ENCODE assay signal across 8 cellular contexts in the genomic region with DNA sequence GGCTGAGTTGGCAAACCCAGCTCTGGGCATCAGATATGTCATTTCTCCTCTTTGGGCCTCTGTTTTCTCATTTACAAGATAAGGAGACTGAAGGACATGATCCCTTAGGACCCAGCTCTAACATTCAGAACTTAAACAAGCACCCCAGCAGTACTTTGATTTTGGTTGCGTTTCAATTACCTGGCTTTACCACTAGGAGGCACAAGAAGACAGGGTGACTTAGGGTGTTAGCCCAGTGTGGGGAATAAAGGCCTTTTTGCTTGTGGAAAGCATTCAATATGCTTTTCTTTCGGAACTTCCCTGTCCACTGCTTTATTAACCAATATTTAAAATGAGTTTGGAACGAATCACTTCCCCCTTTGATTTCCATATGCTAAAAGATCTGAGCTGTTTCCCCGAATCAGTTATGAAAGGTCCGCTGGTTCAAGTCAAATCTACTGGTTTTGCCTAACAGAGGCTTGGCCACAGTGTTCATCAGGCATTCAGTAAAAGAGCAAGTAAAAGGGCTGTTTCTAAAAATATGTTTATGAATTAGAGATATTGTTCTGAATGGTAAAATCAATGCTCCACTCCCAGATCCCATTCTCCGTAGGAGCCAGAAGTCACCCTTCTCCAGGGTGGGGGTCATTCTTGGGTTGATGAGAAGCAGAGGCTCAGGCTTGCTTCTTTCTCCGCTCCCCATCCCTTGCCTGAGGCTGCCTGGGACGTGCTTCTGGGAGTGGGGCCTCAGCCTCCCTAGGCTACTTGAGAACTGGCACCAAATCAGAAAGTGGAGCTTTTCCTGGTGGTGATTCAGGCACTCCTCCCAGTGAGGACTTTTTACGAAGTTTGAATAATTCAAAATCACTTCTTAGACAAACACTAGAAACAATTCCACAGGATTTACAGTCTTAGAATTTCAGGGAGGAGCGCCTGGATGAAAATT.
A peak's percentile ranks its signal among the peaks of the same experiment; 100 is the strongest.
DNase-seq lines count a peak whose midpoint lies in the region; ATAC-seq, FAIRE-seq and TF ChIP-seq lines count a peak whose summit lies in the region.

No MANE protein-coding gene starts in this region.

- no peaks in the 10 kb centered on the region for H3K27me3 ChIP-seq in HepG2 (ENCODE audit: control insufficient read depth in 1 of 2, insufficient read depth in 2 of 2, low read length in 2 of 2)

- H3K4me3 Mint-ChIP-seq in Calu3 (ENCODE audit: low read depth, unreplicated experiment): no peak overlapping the region
- no peak overlapping the region for H3K4me3 Mint-ChIP-seq in dendritic cell treated with granulocyte-macrophage colony-stimulating factor and Interleukin-4, amounts not matched to agents 40 ng/mL and 50 ng/mL, for 4 days

- CTCF ChIA-PET in Calu3 (lab: Charles Lee): interaction anchor here (0.6 to 2.8 kb wide), 8 partner anchors 18 to 106 kb away, joined by 3 to 20 read pairs (median 3); a partner anchor contains a TSS
- CTCF ChIA-PET in HepG2 (lab: Yijun Ruan, JAX; ENCODE audit: low intra/inter-chr PET ratio, low total read pairs): interaction anchor here (1.9 to 3.1 kb wide), 3 partner anchors 106 to 304 kb away, joined by 7 to 86 read pairs (median 26); a partner anchor contains a TSS

- H3K27me3 Mint-ChIP-seq in Calu3 (ENCODE audit: unreplicated experiment): no peaks in the 10 kb centered on the region
- no peaks in the 10 kb centered on the region for H3K27me3 Mint-ChIP-seq in dendritic cell treated with granulocyte-macrophage colony-stimulating factor and Interleukin-4, amounts not matched to agents 40 ng/mL and 50 ng/mL, for 4 days

- no peaks in the 10 kb centered on the region for H3K79me2 ChIP-seq in HepG2 (ENCODE audit: insufficient read depth, low read length)

- H3K4me1 Mint-ChIP-seq in Calu3 (ENCODE audit: low read depth, unreplicated experiment): peaks cover 23% of the 10 kb centered on the region
- peaks cover 26% of the 10 kb centered on the region for H3K4me1 Mint-ChIP-seq in dendritic cell treated with granulocyte-macrophage colony-stimulating factor and Interleukin-4, amounts not matched to agents 40 ng/mL and 50 ng/mL, for 4 days (ENCODE audit: low read depth)

- H3K27ac ChIP-seq in HepG2 (ENCODE audit: extremely low read length, insufficient read depth, low read length): no peak overlapping the region

- intact Hi-C loops in Calu3 (cut with micrococcal nuclease; ENCODE audit: unreplicated experiment): loop anchor here (1.0 to 5.0 kb wide), 2 partner anchors 51 to 106 kb away; a partner anchor contains a TSS
- intact Hi-C loops in dendritic cell treated with granulocyte-macrophage colony-stimulating factor and Interleukin-4, amounts not matched to agents 40 ng/mL and 50 ng/mL, for 4 days (cut with micrococcal nuclease): loop anchor here (1.0 kb wide), 3 partner anchors 106 to 302 kb away; a partner anchor contains a TSS
- intact Hi-C loops in HepG2 (cut with micrococcal nuclease; ENCODE audit: unreplicated experiment): loop anchor here (1.0 kb wide), 2 partner anchors 106 to 135 kb away; a partner anchor contains a TSS

- peak overlapping the region; percentile 82 for H3K27ac Mint-ChIP-seq in Calu3 (ENCODE audit: unreplicated experiment)
- peak overlapping the region; percentile 37 for H3K27ac Mint-ChIP-seq in dendritic cell treated with granulocyte-macrophage colony-stimulating factor and Interleukin-4, amounts not matched to agents 40 ng/mL and 50 ng/mL, for 4 days

- H3K36me3 Mint-ChIP-seq in Calu3 (ENCODE audit: insufficient read depth, unreplicated experiment): peaks cover 69% of the 10 kb centered on the region
- peaks cover 35% of the 10 kb centered on the region for H3K36me3 Mint-ChIP-seq in dendritic cell treated with granulocyte-macrophage colony-stimulating factor and Interleukin-4, amounts not matched to agents 40 ng/mL and 50 ng/mL, for 4 days (ENCODE audit: low read depth)

- H3K4me2 ChIP-seq in HepG2 (ENCODE audit: low read depth, low read length): no peak overlapping the region

- in situ Hi-C loops in HepG2 (cut with HindIII; ENCODE audit: extremely low pct_ligation_motif_present, low pct_unique_long_range_greater_than_20kb): loop anchor here (5.0 kb wide), 1 partner anchor 106 kb away; a partner anchor contains a TSS

- H2AFZ ChIP-seq in HepG2 (ENCODE audit: low read length): no peak overlapping the region

- peaks cover 10% of the 10 kb centered on the region for H3K4me1 ChIP-seq in HepG2 (ENCODE audit: insufficient read depth, low read length)

- peak; percentile 73 for TF ChIP-seq CTCF in Calu3 (IDR thresholded peaks at IDR 0.05; ENCODE audit: unreplicated experiment)
- TF ChIP-seq CTCF in HepG2 (CRISPR knock-in tag; IDR thresholded peaks at IDR 0.05): peak; percentile 91

- no peak for TF ChIP-seq POLR2A in HepG2 (IDR thresholded peaks at IDR 0.05; ENCODE audit: insufficient read depth in 1 of 2, low read depth in 2 of 2, low read length in 2 of 2)

- BruUV-seq in Calu3 (replicated peaks; lab: Mats Ljungman, UMichigan) (TSS peak; percentile 15), HepG2 (replicated peaks; lab: Mats Ljungman, UMichigan) (no TSS peak)

- no peaks in the 10 kb centered on the region for H3K9me3 Mint-ChIP-seq in Calu3 (ENCODE audit: low read depth, unreplicated experiment)
- H3K9me3 Mint-ChIP-seq in dendritic cell treated with granulocyte-macrophage colony-stimulating factor and Interleukin-4, amounts not matched to agents 40 ng/mL and 50 ng/mL, for 4 days: no peaks in the 10 kb centered on the region

- H4K20me1 ChIP-seq in HepG2 (ENCODE audit: insufficient read depth, low read length): no peaks in the 10 kb centered on the region

- H3K9ac ChIP-seq in HepG2 (ENCODE audit: insufficient read depth, low read depth, low read length): no peak overlapping the region

- DNase-seq in Calu3: peak; percentile 54
- peak; percentile 79 for DNase-seq in NCI-H1694 (lab: John Stamatoyannopoulos, UW)
- DNase-seq in T1000 (lab: John Stamatoyannopoulos, UW): peak; percentile 28
- DNase-seq in HepG2 (ENCODE audit: low spot score): peak; percentile 69
- DNase-seq in stimulated activated CD8-positive, alpha-beta memory T cell treated with anti-CD3 and anti-CD28 coated beads, Interleukin-12 subunit alpha, Interleukin-12 subunit beta, amount 100 ng/mL, for 1 hour (ENCODE audit: low read depth): peak; percentile 17
- no peak for DNase-seq in NK-92 treated with Interleukin-12 subunit alpha and Interleukin-12 subunit beta, amount 100 ng/mL, for 24 hours (lab: John Stamatoyannopoulos, UW)

- peak; percentile 86 for TF ChIP-seq RAD21 in HepG2 (CRISPR knock-in tag; IDR thresholded peaks at IDR 0.05)

- TF ChIP-seq EP300 in HepG2 (IDR thresholded peaks at IDR 0.05; ENCODE audit: low read depth in 2 of 2, low read length in 2 of 2) (no peak), HepG2 (CRISPR knock-in tag; IDR thresholded peaks at IDR 0.05; ENCODE audit: borderline replicate concordance) (no peak)

- no peaks in the 10 kb centered on the region for H3K9me3 ChIP-seq in HepG2 (ENCODE audit: low read length)

- 46% methylated on average over 10 of the region's 10 CpGs for WGBS in HepG2 (ENCODE audit: low lambda C conversion rate)

- POLR2A ChIA-PET in HepG2 (lab: Yijun Ruan, JAX): no interaction called here

- H3K36me3 ChIP-seq in HepG2 (replicated peaks in 1 of 2; ENCODE audit: control insufficient read depth in 1 of 2, insufficient read depth in 2 of 2, low read length in 2 of 2): no peaks in the 10 kb centered on the region

- peak; percentile 73 for FAIRE-seq in HepG2 (lab: Jason Lieb, UNC)

- ATAC-seq in GM21723 (IDR thresholded peaks at IDR 0.05; ENCODE audit: unreplicated experiment) (peak; percentile 61), HepG2 (peak; percentile 87)

- H3K4me3 ChIP-seq in HepG2 (replicated peaks in 1 of 3; ENCODE audit: insufficient read depth in 1 of 3, low read depth in 2 of 3, low read length in 3 of 3): no peak overlapping the region

TF ChIP-seq in HepG2, 621 proteins besides CTCF, POLR2A, EP300 and RAD21 (continues in another document):
- 0 out of 2 replicates have a peak, but pooled peaks have one; percentile 30 for TF ChIP-seq GATAD2A (CRISPR knock-in tag; IDR thresholded peaks at IDR 0.05)
